Comparison of ENCODE assay signal across 11 cellular contexts in the genomic region with DNA sequence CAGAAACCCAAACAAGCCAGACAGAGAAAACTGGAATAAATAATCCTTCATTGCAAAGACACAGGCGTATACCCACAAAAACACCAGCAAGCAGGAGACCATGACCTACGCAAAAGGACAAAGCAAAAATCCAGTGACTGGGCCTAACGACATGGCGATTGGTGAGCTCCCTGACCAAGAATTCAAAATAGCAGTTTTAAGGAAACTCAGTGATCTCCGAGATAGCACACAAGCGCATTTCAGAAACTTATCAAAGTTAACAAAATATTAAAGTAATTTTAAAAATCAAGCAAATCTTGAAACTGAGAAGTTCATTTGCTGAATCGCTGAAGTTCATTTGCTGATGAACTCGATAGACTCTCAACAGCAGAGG. TPM values are rescaled to one million over a fixed set of nuclear protein-coding genes. Genes with fewer than 3 reads are reported as not detected.
A peak's percentile ranks its signal among the peaks of the same experiment; 100 is the strongest.
DNase-seq lines count a peak whose midpoint lies in the region; ATAC-seq, FAIRE-seq and TF ChIP-seq lines count a peak whose summit lies in the region.
"Had no signal": no experiment of that assay in that cellular context is flagged by ENCODE, and none has a peak within 500 bp of the region (broad histone marks: within the 10 kb centered on the region; RNA-seq: fewer than 3 reads in every experiment).

No MANE protein-coding gene starts in this region.

- TF ChIP-seq EP300 in HepG2 (IDR thresholded peaks at IDR 0.05; ENCODE audit: low read depth in 2 of 2, low read length in 2 of 2) (no peak), HepG2 (CRISPR knock-in tag; IDR thresholded peaks at IDR 0.05; ENCODE audit: borderline replicate concordance) (no peak)

- DNase-seq in HepG2 (ENCODE audit: low spot score) (no peak), right lobe of liver (no peak), astrocyte (ENCODE audit: low read depth) (no peak), lower lobe of right lung (no peak), type B pancreatic cell (ENCODE audit: extremely low spot score, unreplicated experiment) (no peak)
- DNase-seq: NCI-H1105 treated with DMSO at 0.1 percent for 48 hours had no signal

- H3K4me2 ChIP-seq in HepG2 (ENCODE audit: low read depth, low read length) (peak overlapping the region; percentile 85; the same call in 1 of the 2 replicates), astrocyte (ENCODE audit: low read length) (peak overlapping the region; percentile 98)

- WGBS in HepG2 (ENCODE audit: low lambda C conversion rate), result 29% methylated on average over 8 of the region's 8 CpGs
- WGBS in right lobe of liver (ENCODE audit: insufficient coverage, low coverage, low lambda C conversion rate, missing lambda C conversion rate), result 46% methylated on average over 8 of the region's 8 CpGs

- no peaks in the 10 kb centered on the region for H3K79me2 ChIP-seq in HepG2 (ENCODE audit: insufficient read depth, low read length)
- no peaks in the 10 kb centered on the region for H3K79me2 ChIP-seq in astrocyte (ENCODE audit: insufficient read depth, low read length)

- H3K27ac Mint-ChIP-seq in astrocyte (ENCODE audit: unreplicated experiment) (no peak overlapping the region), type B pancreatic cell (no peak overlapping the region)

- POLR2A ChIA-PET in HepG2 (lab: Yijun Ruan, JAX), result interaction anchor here (1.4 kb wide), 1 partner anchor 179 kb away, joined by 3 read pairs; no protein-coding TSS in a partner anchor

- H4K20me1 ChIP-seq in HepG2 (ENCODE audit: insufficient read depth, low read length) (no peaks in the 10 kb centered on the region), astrocyte (ENCODE audit: insufficient read depth, low read length) (no peaks in the 10 kb centered on the region)

- no peak overlapping the region for H3K4me3 ChIP-seq in HepG2 (replicated peaks in 1 of 3; ENCODE audit: insufficient read depth in 1 of 3, low read depth in 2 of 3, low read length in 3 of 3)
- H3K4me3 ChIP-seq in right lobe of liver, result peak overlapping the region in 1 of 3 donors; percentile 49
- no peak overlapping the region for H3K4me3 ChIP-seq in astrocyte (ENCODE audit: insufficient read depth, low read depth, low read length)
- H3K4me3 ChIP-seq in lower lobe of right lung, result peak overlapping the region; percentile 56

- FAIRE-seq in HepG2 (lab: Jason Lieb, UNC) (no peak), astrocyte (lab: Jason Lieb, UNC) (no peak)

- CTCF ChIA-PET in HepG2 (lab: Yijun Ruan, JAX; ENCODE audit: low intra/inter-chr PET ratio, low total read pairs), result interaction anchor here (0.9 to 2.0 kb wide), 7 partner anchors 9 to 575 kb away, joined by 3 to 12 read pairs (median 5); no protein-coding TSS in a partner anchor

- H2AFZ ChIP-seq in HepG2 (ENCODE audit: low read length), result no peak overlapping the region
- peak overlapping the region; percentile 97 for H2AFZ ChIP-seq in astrocyte (ENCODE audit: low read depth, low read length)

- TF ChIP-seq RAD21 in HepG2 (CRISPR knock-in tag; IDR thresholded peaks at IDR 0.05), result no peak

- TF ChIP-seq CTCF in HepG2 (CRISPR knock-in tag; IDR thresholded peaks at IDR 0.05) (no peak), right lobe of liver (IDR thresholded peaks at IDR 0.05) (no peak), astrocyte (IDR thresholded peaks at IDR 0.05; ENCODE audit: insufficient read depth, low read depth, low read length) (no peak), lower lobe of right lung (IDR thresholded peaks at IDR 0.05) (no peak), type B pancreatic cell (conservative IDR thresholded peaks at IDR 0.05) (peak; percentile 57)

- intact Hi-C loops in HepG2 (cut with micrococcal nuclease; ENCODE audit: unreplicated experiment), result loop anchor here (1.0 to 5.0 kb wide), 4 partner anchors 181 to 570 kb away; no protein-coding TSS in a partner anchor
- intact Hi-C loops in right lobe of liver (cut with DNase I), result loop anchor here in 1 of 2 donors (10.0 kb wide), 2 partner anchors 188 to 482 kb away; no protein-coding TSS in a partner anchor
- intact Hi-C loops in lower lobe of right lung (cut with DNase I), result loop anchor here (10.0 kb wide), 1 partner anchor 188 kb away; no protein-coding TSS in a partner anchor

- TF ChIP-seq POLR2A in HepG2 (IDR thresholded peaks at IDR 0.05; ENCODE audit: insufficient read depth in 1 of 2, low read depth in 2 of 2, low read length in 2 of 2) (no peak), right lobe of liver (IDR thresholded peaks at IDR 0.05) (no peak)

- ATAC-seq in HepG2 (no peak), right lobe of liver (no peak), lower lobe of right lung (no peak), GM21423 (IDR thresholded peaks at IDR 0.05; ENCODE audit: unreplicated experiment) (no peak), GM21381 (IDR thresholded peaks at IDR 0.05; ENCODE audit: unreplicated experiment) (no peak), HG02642 (IDR thresholded peaks at IDR 0.05; ENCODE audit: poor library complexity, unreplicated experiment) (no peak)

- H3K27ac ChIP-seq in HepG2 (ENCODE audit: extremely low read length, insufficient read depth, low read length) (no peak overlapping the region), right lobe of liver (no peak overlapping the region), astrocyte (ENCODE audit: low read depth, low read length) (no peak overlapping the region), lower lobe of right lung (no peak overlapping the region)

- H3K4me1 Mint-ChIP-seq in astrocyte (ENCODE audit: low read depth, unreplicated experiment) (no peaks in the 10 kb centered on the region), type B pancreatic cell (ENCODE audit: unreplicated experiment) (peaks cover 5% of the 10 kb centered on the region)

- H3K9me3 ChIP-seq in HepG2 (ENCODE audit: low read length) (no peaks in the 10 kb centered on the region), right lobe of liver (no peaks in the 10 kb centered on the region), astrocyte (ENCODE audit: insufficient read depth, low read depth, low read length) (no peaks in the 10 kb centered on the region), lower lobe of right lung (no peaks in the 10 kb centered on the region)

- H3K36me3 Mint-ChIP-seq in astrocyte (ENCODE audit: low read depth, unreplicated experiment), result no peaks in the 10 kb centered on the region
- no peaks in the 10 kb centered on the region for H3K36me3 Mint-ChIP-seq in type B pancreatic cell

- H3K9ac ChIP-seq in HepG2 (ENCODE audit: insufficient read depth, low read depth, low read length), result no peak overlapping the region
- no peak overlapping the region for H3K9ac ChIP-seq in astrocyte (ENCODE audit: low read length)

- H3K4me1 ChIP-seq in HepG2 (ENCODE audit: insufficient read depth, low read length), result peaks cover 11% of the 10 kb centered on the region; the same call in 1 of the 2 replicates
- H3K4me1 ChIP-seq in right lobe of liver, result peaks cover 0 to 5% (median 0%) of the 10 kb centered on the region in 4 donors
- H3K4me1 ChIP-seq in astrocyte (ENCODE audit: insufficient read depth, low read length), result peaks cover 6% of the 10 kb centered on the region
- peaks cover 10% of the 10 kb centered on the region for H3K4me1 ChIP-seq in lower lobe of right lung

- H3K4me3 Mint-ChIP-seq in astrocyte (ENCODE audit: unreplicated experiment), result peak overlapping the region; percentile 64
- H3K4me3 Mint-ChIP-seq in type B pancreatic cell, result peak overlapping the region; percentile 81

- peaks cover 0 to 19% of the 10 kb centered on the region in 2 experiments; a peak in 1 of 5 replicates for H3K27me3 ChIP-seq in HepG2 (ENCODE audit: control insufficient read depth in 1 of 2, insufficient read depth in 2 of 2, low read length in 2 of 2)
- H3K27me3 ChIP-seq in right lobe of liver, result no peaks in the 10 kb centered on the region
- peaks cover 4% of the 10 kb centered on the region for H3K27me3 ChIP-seq in astrocyte (ENCODE audit: insufficient read depth, low read length)
- H3K27me3 ChIP-seq in lower lobe of right lung (ENCODE audit: low read depth), result peaks cover 18% of the 10 kb centered on the region

- H3K9me3 Mint-ChIP-seq in astrocyte (ENCODE audit: unreplicated experiment), result no peaks in the 10 kb centered on the region
- no peaks in the 10 kb centered on the region for H3K9me3 Mint-ChIP-seq in type B pancreatic cell

- in situ Hi-C loops in HepG2 (cut with HindIII; ENCODE audit: extremely low pct_ligation_motif_present, low pct_unique_long_range_greater_than_20kb), result loop anchor here (5.0 to 25.0 kb wide), 3 partner anchors 185 to 570 kb away; no protein-coding TSS in a partner anchor

- H3K36me3 ChIP-seq in HepG2 (replicated peaks in 1 of 2; ENCODE audit: control insufficient read depth in 1 of 2, insufficient read depth in 2 of 2, low read length in 2 of 2) (no peaks in the 10 kb centered on the region), right lobe of liver (no peaks in the 10 kb centered on the region), astrocyte (ENCODE audit: insufficient read depth, low read length) (no peaks in the 10 kb centered on the region), lower lobe of right lung (no peaks in the 10 kb centered on the region)

- H3K27me3 Mint-ChIP-seq in astrocyte (ENCODE audit: low read depth, unreplicated experiment), result peaks cover 22% of the 10 kb centered on the region
- peaks cover 50% of the 10 kb centered on the region for H3K27me3 Mint-ChIP-seq in type B pancreatic cell

- no TSS peak for BruUV-seq in HepG2 (replicated peaks; lab: Mats Ljungman, UMichigan)

RNA-seq across cellular contexts. Expression of a gene that starts 27.6 kb away (rescaled TPM):
- total RNA-seq in HepG2 (2016; rRNA removed; fragmentation: Illumina TruSeq; extraction: Trizol) (not detected in 2 replicates), right lobe of liver (not detected), astrocyte (not detected in 2 replicates), lower lobe of right lung (not detected), type B pancreatic cell (ENCODE audit: low replicate concordance) (0.36 TPM in 1 of 2 replicates, not detected in the other)
- not detected in 2 replicates for total RNA-seq in HepG2 (2016; cell fraction: cytosol; rRNA removed; fragmentation: Illumina TruSeq; extraction: Trizol; ENCODE audit: low read depth)
- not detected in 2 replicates for total RNA-seq in HepG2 (2016; cell fraction: insoluble cytoplasmic fraction; rRNA removed; fragmentation: Illumina TruSeq; extraction: Trizol)
- total RNA-seq in HepG2 (2016; cell fraction: membrane; rRNA removed; fragmentation: Illumina TruSeq; extraction: Trizol), result not detected in 2 replicates
- total RNA-seq in HepG2 (2016; cell fraction: nucleus; rRNA removed; fragmentation: Illumina TruSeq; extraction: Trizol), result not detected in 2 replicates
- polyA plus RNA-seq in HepG2 (2011; rRNA removed), result not detected in 2 replicates
- not detected in 2 replicates for polyA plus RNA-seq in HepG2 (2011; cell fraction: cytosol; rRNA removed)
- polyA plus RNA-seq in HepG2 (2011; cell fraction: nucleus; rRNA removed), result not detected in 2 replicates
- polyA plus RNA-seq in HepG2 (2012), result not detected in 2 replicates
- not detected in 2 replicates for polyA plus RNA-seq in HepG2 (2016; cell fraction: cytosol; fragmentation: Illumina TruSeq; extraction: Trizol; ENCODE audit: low read depth)
- not detected in 2 replicates for polyA plus RNA-seq in HepG2 (2016; cell fraction: insoluble cytoplasmic fraction; fragmentation: Illumina TruSeq; extraction: Trizol; ENCODE audit: low read depth)
- polyA plus RNA-seq in HepG2 (2016; cell fraction: membrane; fragmentation: Illumina TruSeq; extraction: Trizol; ENCODE audit: low read depth), result not detected in 2 replicates
- polyA plus RNA-seq in HepG2 (2016; cell fraction: nucleus; fragmentation: Illumina TruSeq; extraction: Trizol; ENCODE audit: insufficient read depth, low read depth), result not detected in 2 replicates
- polyA minus RNA-seq in HepG2 (2011; rRNA and poly(A)+ RNA removed; ENCODE audit: low replicate concordance), result not detected in 2 replicates
- not detected in 2 replicates for polyA minus RNA-seq in HepG2 (2011; cell fraction: cytosol; rRNA and poly(A)+ RNA removed)
- not detected in 2 replicates for polyA minus RNA-seq in HepG2 (2011; cell fraction: nucleus; rRNA and poly(A)+ RNA removed)
- total RNA-seq: activated CD8-positive, alpha-beta memory T cell treated with anti-CD3 and anti-CD28 coated beads for 36 hours; posterior vena cava had no signal
